ENCODE assay signal across 14 cellular contexts in the genomic region with DNA sequence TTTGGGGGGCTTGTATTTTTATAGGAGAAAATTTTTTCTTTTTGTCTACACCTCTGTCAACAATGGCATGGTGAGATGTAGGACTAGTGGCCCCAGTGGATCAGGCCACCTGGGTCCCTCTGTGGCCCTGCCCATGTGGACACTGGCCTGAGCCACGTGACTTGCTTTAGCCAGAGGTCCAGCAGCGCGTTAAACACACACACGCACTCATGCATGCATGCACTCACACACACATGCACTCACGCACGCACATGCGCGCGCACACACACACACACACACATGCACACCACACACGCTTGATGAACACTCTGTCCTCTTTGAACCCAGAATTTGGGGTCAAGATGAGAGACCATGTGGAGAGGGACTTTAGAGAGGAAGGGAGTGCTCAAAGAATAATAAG. TPM values are rescaled to one million over a fixed set of nuclear protein-coding genes. Genes with fewer than 3 reads are reported as not detected.
DNase-seq lines count a peak whose midpoint lies in the region; TF ChIP-seq lines count a peak whose summit lies in the region.
"Had no signal": no experiment of that assay in that cellular context is flagged by ENCODE, and none has a peak within 500 bp of the region (broad histone marks: within the 10 kb centered on the region; RNA-seq: fewer than 3 reads in every experiment).

No MANE protein-coding gene starts in this region.

- H2AFZ ChIP-seq in osteoblast (ENCODE audit: low read length) (no peak overlapping the region), MM.1S (ENCODE audit: low read length) (no peak overlapping the region)

- H3K9me3 Mint-ChIP-seq in MCF 10A (ENCODE audit: unreplicated experiment), result no peaks in the 10 kb centered on the region
- H3K9me3 Mint-ChIP-seq in chondrocyte (ENCODE audit: low read depth), result no peaks in the 10 kb centered on the region

- H3K79me2 ChIP-seq in osteoblast (ENCODE audit: insufficient read depth, low read length) (no peaks in the 10 kb centered on the region), MM.1S (ENCODE audit: low read length) (no peaks in the 10 kb centered on the region)

- TF ChIP-seq CTCF in MCF 10A (IDR thresholded peaks at IDR 0.05; ENCODE audit: unreplicated experiment) (no peak), breast epithelium (IDR thresholded peaks at IDR 0.05) (no peak), chondrocyte (IDR thresholded peaks at IDR 0.05) (no peak), osteoblast (IDR thresholded peaks at IDR 0.05; ENCODE audit: extremely low read depth, low read depth, low read length) (no peak), MM.1S (IDR thresholded peaks at IDR 0.05; ENCODE audit: low read length) (no peak)

- POLR2A ChIA-PET in MCF 10A (lab: Yijun Ruan, JAX), result interaction anchor here (1.9 kb wide), 1 partner anchor 59 kb away, joined by 8 read pairs; a partner anchor contains a TSS

- peaks cover 0 to 34% of the 10 kb centered on the region in 2 donors for H3K27me3 ChIP-seq in breast epithelium
- peaks cover 18% of the 10 kb centered on the region for H3K27me3 ChIP-seq in osteoblast (ENCODE audit: insufficient read depth, low read length)
- peaks cover 95% of the 10 kb centered on the region for H3K27me3 ChIP-seq in MM.1S (replicated peaks; ENCODE audit: insufficient read depth, low read length)
- H3K27me3 ChIP-seq: BLaER1 had no signal

- H3F3A ChIP-seq in MM.1S (ENCODE audit: insufficient read depth, low read length), result no peaks in the 10 kb centered on the region

- H3K4me2 ChIP-seq in osteoblast (ENCODE audit: insufficient read depth, low read length), result no peak overlapping the region
- no peak overlapping the region for H3K4me2 ChIP-seq in MM.1S (ENCODE audit: low read depth, low read length)
- H3K4me2 ChIP-seq: BLaER1 had no signal

- H3K4me3 Mint-ChIP-seq in MCF 10A (ENCODE audit: unreplicated experiment) (no peak overlapping the region), chondrocyte (ENCODE audit: unreplicated experiment) (no peak overlapping the region)
- H3K4me3 Mint-ChIP-seq: CD4-positive, CD25-positive, alpha-beta regulatory T cell had no signal

- H3K36me3 ChIP-seq in breast epithelium, result no peaks in the 10 kb centered on the region
- H3K36me3 ChIP-seq in osteoblast (ENCODE audit: insufficient read depth, low read length), result no peaks in the 10 kb centered on the region
- H3K36me3 ChIP-seq in MM.1S (replicated peaks; ENCODE audit: insufficient read depth, low read length), result no peaks in the 10 kb centered on the region
- H3K36me3 ChIP-seq: BLaER1 had no signal

- H3K9me3 ChIP-seq in breast epithelium (no peaks in the 10 kb centered on the region), osteoblast (ENCODE audit: low read depth, low read length) (no peaks in the 10 kb centered on the region), MM.1S (replicated peaks; ENCODE audit: insufficient read depth, low read length) (no peaks in the 10 kb centered on the region)
- H3K9me3 ChIP-seq: BLaER1 had no signal

- BruUV-seq in MCF 10A (replicated peaks; lab: Mats Ljungman, UMichigan), result no TSS peak

- no peaks in the 10 kb centered on the region for H3K9me2 ChIP-seq in MM.1S (replicated peaks; ENCODE audit: insufficient read depth, low read length)

- H4K20me1 ChIP-seq in osteoblast (ENCODE audit: insufficient read depth, low read length) (no peaks in the 10 kb centered on the region), MM.1S (ENCODE audit: insufficient read depth, low read length) (no peaks in the 10 kb centered on the region)
- H4K20me1 ChIP-seq: BLaER1 had no signal

- peaks cover 13% of the 10 kb centered on the region for H3K27me3 Mint-ChIP-seq in MCF 10A (ENCODE audit: insufficient read depth, unreplicated experiment)
- H3K27me3 Mint-ChIP-seq in chondrocyte (ENCODE audit: low read depth), result peaks cover 42% of the 10 kb centered on the region

- no peak for TF ChIP-seq POLR2A in breast epithelium (IDR thresholded peaks at IDR 0.05)

- intact Hi-C loops in MCF 10A (cut with micrococcal nuclease) (loop anchor here (2.0 to 5.0 kb wide), 3 partner anchors 58 to 448 kb away; a partner anchor contains a TSS), breast epithelium (cut with DNase I; ENCODE audit: low total_unique reads) (no loop called here)

- no peak overlapping the region for H3K27ac ChIP-seq in breast epithelium
- H3K27ac ChIP-seq in osteoblast (ENCODE audit: low read depth, low read length), result peak overlapping the region; percentile 85
- H3K27ac ChIP-seq in MM.1S (ENCODE audit: low read length), result no peak overlapping the region
- H3K27ac ChIP-seq: BLaER1, HL-60 had no signal

- H3K4me3 ChIP-seq in breast epithelium (no peak overlapping the region), osteoblast (ENCODE audit: insufficient read depth, low read length) (no peak overlapping the region), MM.1S (ENCODE audit: low read length) (no peak overlapping the region)
- H3K4me3 ChIP-seq: BLaER1 had no signal

- no peak for DNase-seq in MCF 10A (ENCODE audit: unreplicated experiment)
- no peak for DNase-seq in breast epithelium (ENCODE audit: low spot score in 2 of 2)
- DNase-seq in chondrocyte (ENCODE audit: low spot score), result peak; percentile 32
- no peak for DNase-seq in osteoblast (ENCODE audit: insufficient read length, low spot score, missing footprints)
- DNase-seq in cerebellar cortex (ENCODE audit: low spot score), result no peak
- no peak for DNase-seq in NCI-H2227 treated with DMSO at 0.1 percent for 48 hours (lab: John Stamatoyannopoulos, UW)
- no peak for DNase-seq in MM.1S
- no peak for DNase-seq in NCI-H2029 (lab: John Stamatoyannopoulos, UW)
- DNase-seq: AML-193; CD4-positive, CD25-positive, alpha-beta regulatory T cell; DMS53; GF-D8 had no signal

- H3K4me1 Mint-ChIP-seq in MCF 10A (ENCODE audit: insufficient read depth, unreplicated experiment) (peaks cover 10% of the 10 kb centered on the region), chondrocyte (ENCODE audit: low read depth) (peaks cover 8% of the 10 kb centered on the region)

- no peak overlapping the region for H3K9ac ChIP-seq in MM.1S (ENCODE audit: low read length)
- H3K9ac ChIP-seq: BLaER1 had no signal

- no peaks in the 10 kb centered on the region for H3K4me1 ChIP-seq in breast epithelium
- H3K4me1 ChIP-seq in osteoblast (ENCODE audit: insufficient read depth, low read length), result peaks cover 10% of the 10 kb centered on the region
- H3K4me1 ChIP-seq in MM.1S (ENCODE audit: low read length), result no peaks in the 10 kb centered on the region

- CTCF ChIA-PET in MCF 10A (lab: Yijun Ruan, JAX), result interaction anchor here (0.6 to 1.6 kb wide), 6 partner anchors 9 to 454 kb away, joined by 3 to 5 read pairs (median 3); no protein-coding TSS in a partner anchor

- peak overlapping the region; percentile 87 for H3K27ac Mint-ChIP-seq in MCF 10A (ENCODE audit: low read depth, unreplicated experiment)
- peak overlapping the region; percentile 99 for H3K27ac Mint-ChIP-seq in chondrocyte (ENCODE audit: unreplicated experiment)
- H3K27ac Mint-ChIP-seq: CD4-positive, CD25-positive, alpha-beta regulatory T cell had no signal

- H3K36me3 Mint-ChIP-seq in MCF 10A (ENCODE audit: insufficient read depth, unreplicated experiment), result no peaks in the 10 kb centered on the region
- peaks cover 1% of the 10 kb centered on the region for H3K36me3 Mint-ChIP-seq in chondrocyte (ENCODE audit: low read depth)
- H3K36me3 Mint-ChIP-seq: CD4-positive, CD25-positive, alpha-beta regulatory T cell had no signal

RNA-seq across cellular contexts. Expression of a gene that starts 59.4 kb away (rescaled TPM):
- total RNA-seq in MCF 10A (2022), result 70.3 and 72.5 TPM in 2 replicates
- total RNA-seq in breast epithelium, result 10 to 100 TPM; 40.6 to 53.9 (median 49.2) TPM
- total RNA-seq in chondrocyte, result 35.8 to 44.1 TPM (median 41.6 TPM) in 3 replicates
- 34.8 and 54.3 TPM in 2 replicates for total RNA-seq in osteoblast
